Comparison of ENCODE assay signal across 16 cellular contexts in genomic region chr7:55056577-55057480, GRCh38. TPM values are rescaled to one million over a fixed set of nuclear protein-coding genes. Genes with fewer than 3 reads are reported as not detected.
DNase-seq lines count a peak whose midpoint lies in the region; ATAC-seq and TF ChIP-seq lines count a peak whose summit lies in the region.
"Had no signal": no experiment of that assay in that cellular context is flagged by ENCODE, and none has a peak within 500 bp of the region (broad histone marks: within the 10 kb centered on the region; RNA-seq: fewer than 3 reads in every experiment).

No MANE protein-coding gene starts in this region.

- H3K4me1 Mint-ChIP-seq in progenitor cell of endocrine pancreas (ENCODE audit: low read depth): peaks cover 2% of the 10 kb centered on the region
- no peaks in the 10 kb centered on the region for H3K4me1 Mint-ChIP-seq in endodermal cell
- H3K4me1 Mint-ChIP-seq: activated CD4-positive, alpha-beta T cell treated with anti-CD3 and anti-CD28 coated beads for 36 hours; CD8-positive, alpha-beta memory T cell had no signal

- no peak for ATAC-seq in Panc1
- ATAC-seq: activated CD4-positive, alpha-beta T cell treated with anti-CD3 and anti-CD28 coated beads for 36 hours had no signal

- H3K9ac ChIP-seq in liver (ENCODE audit: low read depth in 1 of 2, low read length in 2 of 2) (no peak overlapping the region), endodermal cell (ENCODE audit: extremely low read depth, low read length, poor library complexity, severe bottlenecking) (no peak overlapping the region)
- H3K9ac ChIP-seq: parathyroid adenoma had no signal

- H3K27me3 Mint-ChIP-seq in progenitor cell of endocrine pancreas (no peaks in the 10 kb centered on the region), endodermal cell (ENCODE audit: insufficient read depth) (no peaks in the 10 kb centered on the region)

- no peak overlapping the region for H3K4me3 Mint-ChIP-seq in progenitor cell of endocrine pancreas (ENCODE audit: low read depth)
- no peak overlapping the region for H3K4me3 Mint-ChIP-seq in endodermal cell
- H3K4me3 Mint-ChIP-seq: activated CD4-positive, alpha-beta T cell treated with anti-CD3 and anti-CD28 coated beads for 36 hours; CD8-positive, alpha-beta memory T cell had no signal

- no peak for DNase-seq in Panc1 (ENCODE audit: low read depth, low spot score)
- DNase-seq in esophagus muscularis mucosa (ENCODE audit: extremely low spot score): no peak
- peak; percentile 69 to 77 for DNase-seq in tibial artery
- no peak for DNase-seq in progenitor cell of endocrine pancreas (ENCODE audit: low spot score, unreplicated experiment)
- no peak for DNase-seq in epidermal melanocyte (ENCODE audit: insufficient read length, low spot score)
- DNase-seq in foreskin melanocyte: no peak
- no peak for DNase-seq in endodermal cell
- DNase-seq: activated CD4-positive, alpha-beta T cell treated with anti-CD3 and anti-CD28 coated beads for 36 hours; activated T-cell treated with anti-CD3 and anti-CD28 coated beads, Interleukin-2, amount 50 U/mL, for 1 hour; amygdala; CD8-positive, alpha-beta memory T cell; effector CD4-positive, alpha-beta T cell; GF-D8 had no signal

- peaks cover 3% of the 10 kb centered on the region for H3K9me3 Mint-ChIP-seq in progenitor cell of endocrine pancreas (ENCODE audit: low read depth)
- no peaks in the 10 kb centered on the region for H3K9me3 Mint-ChIP-seq in endodermal cell
- H3K9me3 Mint-ChIP-seq: CD8-positive, alpha-beta memory T cell had no signal

- H3K27ac ChIP-seq in Panc1 (ENCODE audit: low read length) (peak overlapping the region; percentile 60; the same call in 1 of the 2 replicates), esophagus muscularis mucosa (replicated peaks in 1 of 4) (peak overlapping the region; percentile 76 to 87 (median 80)), liver (ENCODE audit: low read depth in 1 of 2, low read length in 2 of 2) (peak overlapping the region; percentile 78 to 80), tibial artery (peak overlapping the region; percentile 19 to 59), endodermal cell (ENCODE audit: low read depth, low read length) (no peak overlapping the region)
- H3K27ac ChIP-seq: parathyroid adenoma had no signal

- WGBS in esophagus muscularis mucosa: 50% methylated on average over 14 of the region's 15 CpGs
- WGBS in liver: 50% methylated on average over 15 of the region's 15 CpGs
- 94 to 95% methylated on average over 13 to 15 of the region's 15 CpGs for WGBS in endodermal cell (ENCODE audit: insufficient coverage in 1 of 2, insufficient read length in 1 of 2), 2 experiments

- no peak for TF ChIP-seq EP300 in esophagus muscularis mucosa (IDR thresholded peaks at IDR 0.05)

- intact Hi-C loops in Panc1 (cut with micrococcal nuclease; ENCODE audit: unreplicated experiment) (no loop called here), esophagus muscularis mucosa (cut with DNase I) (no loop called here), tibial artery (cut with DNase I; ENCODE audit: low total_unique reads) (loop anchor here (5.0 kb wide), 1 partner anchor 195 kb away; no protein-coding TSS in a partner anchor)

- CTCF ChIA-PET in Panc1 (lab: Charles Lee): no interaction called here

- no peak for TF ChIP-seq POLR2A in esophagus muscularis mucosa (IDR thresholded peaks at IDR 0.05; ENCODE audit: low read depth)

- BruUV-seq in Panc1 (replicated peaks; lab: Mats Ljungman, UMichigan): TSS peak; percentile 18

- no peak overlapping the region for H3K27ac Mint-ChIP-seq in progenitor cell of endocrine pancreas
- H3K27ac Mint-ChIP-seq in endodermal cell: no peak overlapping the region
- H3K27ac Mint-ChIP-seq: activated CD4-positive, alpha-beta T cell treated with anti-CD3 and anti-CD28 coated beads for 36 hours; CD8-positive, alpha-beta memory T cell had no signal

- TF ChIP-seq CTCF in Panc1 (IDR thresholded peaks at IDR 0.05) (no peak), esophagus muscularis mucosa (IDR thresholded peaks at IDR 0.05) (peak in 2 of 3 experiments; percentile 10 to 18), liver (IDR thresholded peaks at IDR 0.05; ENCODE audit: low read depth, low read length, missing input control) (no peak), tibial artery (IDR thresholded peaks at IDR 0.05) (no peak), progenitor cell of endocrine pancreas (IDR thresholded peaks at IDR 0.05; ENCODE audit: unreplicated experiment) (no peak), endodermal cell (conservative IDR thresholded peaks at IDR 0.05) (no peak)

- peak; percentile 39 to 44 for TF ChIP-seq RAD21 in liver (IDR thresholded peaks at IDR 0.05)

- no peaks in the 10 kb centered on the region for H3K36me3 ChIP-seq in Panc1 (ENCODE audit: control insufficient read depth, insufficient read depth, low read length)
- H3K36me3 ChIP-seq in esophagus muscularis mucosa: no peaks in the 10 kb centered on the region
- peaks cover 0 to 2% (median 0%) of the 10 kb centered on the region in 4 donors for H3K36me3 ChIP-seq in liver (ENCODE audit: control insufficient read depth in 4 of 4, insufficient read depth in 3 of 4, low read depth in 1 of 4, low read length in 3 of 4)
- no peaks in the 10 kb centered on the region for H3K36me3 ChIP-seq in tibial artery
- no peaks in the 10 kb centered on the region for H3K36me3 ChIP-seq in endodermal cell (ENCODE audit: control insufficient read depth, insufficient read depth, low read length)

- POLR2A ChIA-PET in Panc1 (lab: Charles Lee): no interaction called here

- H3K4me3 ChIP-seq in Panc1 (ENCODE audit: low read depth in 2 of 2, low read length in 2 of 2): no peak overlapping the region
- H3K4me3 ChIP-seq in esophagus muscularis mucosa: peak overlapping the region in 2 of 4 donors; percentile 0 to 8
- no peak overlapping the region for H3K4me3 ChIP-seq in liver (ENCODE audit: low read depth in 1 of 3, low read length in 3 of 3)
- H3K4me3 ChIP-seq in tibial artery: no peak overlapping the region
- no peak overlapping the region for H3K4me3 ChIP-seq in endodermal cell (ENCODE audit: low read length)

- H3K9me3 ChIP-seq in Panc1 (ENCODE audit: control insufficient read depth, insufficient read depth, low read depth, low read length): no peaks in the 10 kb centered on the region
- H3K9me3 ChIP-seq in esophagus muscularis mucosa: no peaks in the 10 kb centered on the region
- H3K9me3 ChIP-seq in liver (ENCODE audit: control insufficient read depth in 4 of 4, low read length in 3 of 4): no peaks in the 10 kb centered on the region
- no peaks in the 10 kb centered on the region for H3K9me3 ChIP-seq in tibial artery
- no peaks in the 10 kb centered on the region for H3K9me3 ChIP-seq in endodermal cell (ENCODE audit: control insufficient read depth, low read length)

- H3K36me3 Mint-ChIP-seq in progenitor cell of endocrine pancreas (ENCODE audit: insufficient read depth): peaks cover 2% of the 10 kb centered on the region
- H3K36me3 Mint-ChIP-seq in endodermal cell (ENCODE audit: low read depth): no peaks in the 10 kb centered on the region
- H3K36me3 Mint-ChIP-seq: CD8-positive, alpha-beta memory T cell had no signal

- in situ Hi-C loops in Panc1 (cut with HindIII; ENCODE audit: low pct_unique_long_range_greater_than_20kb, low sequenced_read_pairs): no loop called here

- H3K4me1 ChIP-seq in Panc1 (ENCODE audit: control insufficient read depth, insufficient read depth, low read length) (peaks cover 57% of the 10 kb centered on the region), esophagus muscularis mucosa (peaks cover 36 to 91% (median 88%) of the 10 kb centered on the region in 4 donors), liver (ENCODE audit: control insufficient read depth in 4 of 4, insufficient read depth in 4 of 4, low read length in 3 of 4) (peaks cover 3 to 17% (median 11%) of the 10 kb centered on the region in 4 donors), tibial artery (peaks cover 0 to 84% (median 50%) of the 10 kb centered on the region in 4 donors), endodermal cell (ENCODE audit: control insufficient read depth, insufficient read depth, low read length) (no peaks in the 10 kb centered on the region)
- H3K4me1 ChIP-seq: parathyroid adenoma had no signal

- H3K27me3 ChIP-seq in Panc1 (ENCODE audit: control insufficient read depth, insufficient read depth, low read length) (no peaks in the 10 kb centered on the region), esophagus muscularis mucosa (no peaks in the 10 kb centered on the region), liver (ENCODE audit: control insufficient read depth in 4 of 4, insufficient read depth in 4 of 4, low read length in 3 of 4) (no peaks in the 10 kb centered on the region), tibial artery (no peaks in the 10 kb centered on the region), endodermal cell (ENCODE audit: control insufficient read depth, insufficient read depth, low read length, poor library complexity, severe bottlenecking) (no peaks in the 10 kb centered on the region)

TF ChIP-seq in liver, 16 proteins besides CTCF, POLR2A, EP300 and RAD21 (continues in another document):
- peak; percentile 66 to 77 for TF ChIP-seq HNF4A (conservative IDR thresholded peaks at IDR 0.05)
- TF ChIP-seq FOXA2 (IDR thresholded peaks at IDR 0.05): peak; percentile 47
- peak; percentile 30 for TF ChIP-seq FOXA1 (IDR thresholded peaks at IDR 0.05)
- TF ChIP-seq YY1 (IDR thresholded peaks at IDR 0.05): peak; percentile 43
- no peak for TF ChIP-seq GABPA (IDR thresholded peaks at IDR 0.05 in 1 of 2, conservative IDR thresholded peaks at IDR 0.05 in 1 of 2)
- TF ChIP-seq ZBTB33 (IDR thresholded peaks at IDR 0.05): peak; percentile 72
- TF ChIP-seq TAF1 (conservative IDR thresholded peaks at IDR 0.05): peak; percentile 56

RNA-seq across cellular contexts. Expression of gene EGFR, which starts 38.0 kb away (rescaled TPM):
- total RNA-seq in Panc1 (2021; ENCODE audit: unreplicated experiment) (156 TPM), esophagus muscularis mucosa (100 to 1,000 TPM in 2 of 4 donors, 10 to 100 TPM in 2; 79.3 to 125 (median 110) TPM), liver (10 to 100 TPM; 31.8 to 37.0 TPM), progenitor cell of endocrine pancreas (43.8 and 47.8 TPM in 2 replicates), endodermal cell (1 to 10 TPM; 5.0 to 5.8 TPM)
- polyA plus RNA-seq in Panc1 (2012; ENCODE audit: insufficient read length): 68.6 TPM
- polyA plus RNA-seq in liver: 10 to 100 TPM; 22.6 to 23.6 TPM
- 5.3 TPM for polyA plus RNA-seq in endodermal cell (2013, experiment 1 of 2)
- 5.1 TPM for polyA plus RNA-seq in endodermal cell (2013, experiment 2 of 2)
- total RNA-seq: CD8-positive, alpha-beta memory T cell; T-helper 1 cell treated with Interleukin-12 subunit alpha and Interleukin-12 subunit beta and Interleukin-4 antibody, amounts not matched to agents 30 ng/mL and 1 ng/mL, for 36 hours had no signal
- polyA plus RNA-seq: CD8-positive, alpha-beta memory T cell had no signal

Comparison
In these comparisons a context has a peak if more than half of its experiments do, and no peak if none do; other contexts are left out.
1. DNase-seq: peak in tibial artery (2 of 2); none in Panc1 (single experiment), esophagus muscularis mucosa (single experiment), progenitor cell of endocrine pancreas (single experiment), epidermal melanocyte (single experiment), foreskin melanocyte (single experiment) and endodermal cell (single experiment).
2. CTCF ChIP-seq: peak in esophagus muscularis mucosa (2 of 3); none in Panc1 (single experiment), liver (single experiment), tibial artery (0 of 2), progenitor cell of endocrine pancreas (single experiment) and endodermal cell (single experiment).